Comparison of ENCODE assay signal across 7 cellular contexts in the genomic region with DNA sequence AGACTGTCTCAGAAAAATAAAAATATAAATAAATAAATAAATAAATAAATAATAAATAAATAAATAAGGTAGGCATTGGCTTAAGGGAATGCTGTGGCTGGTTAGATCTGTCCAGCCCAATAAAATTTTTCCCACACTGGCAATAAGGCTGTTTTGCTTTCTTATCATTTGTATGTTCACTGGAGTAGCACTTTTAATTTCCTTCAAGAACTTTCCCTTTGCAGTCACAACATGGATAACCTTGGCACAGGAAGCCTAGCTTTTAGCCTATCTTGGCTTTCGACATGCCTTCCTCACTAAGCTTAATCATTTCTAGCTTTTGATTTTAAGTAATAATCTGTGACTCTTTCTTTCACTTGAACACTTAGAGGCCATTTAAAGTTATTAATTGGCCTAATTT.
DNase-seq lines count a peak whose midpoint lies in the region; ATAC-seq, FAIRE-seq and TF ChIP-seq lines count a peak whose summit lies in the region.
"Not testable (repeated sequence)": the region's sequence is repeated elsewhere in the genome, so short reads cannot be mapped to it uniquely, and the experiment has no call there.

No MANE protein-coding gene starts in this region.

- H3K4me1 ChIP-seq in HEK293 (ENCODE audit: control insufficient read depth, insufficient read depth, low read length); pancreas; aorta (ENCODE audit: control insufficient read depth in 1 of 2, insufficient read depth in 2 of 2, low read length in 2 of 2): not testable (repeated sequence)
- H3K4me1 ChIP-seq in Panc1 (ENCODE audit: control insufficient read depth, insufficient read depth, low read length), result peaks cover 14% of the 10 kb centered on the region

- H3K27ac Mint-ChIP-seq in endothelial cell (ENCODE audit: unreplicated experiment), result peak overlapping the region; percentile 58

- not testable (repeated sequence) for FAIRE-seq in pancreas (lab: Jason Lieb, UNC)

- in situ Hi-C loops in Panc1 (cut with HindIII; ENCODE audit: low pct_unique_long_range_greater_than_20kb, low sequenced_read_pairs), result not testable (repeated sequence)

- H3K4me3 ChIP-seq in HEK293 (ENCODE audit: low read depth, low read length); Panc1 (ENCODE audit: low read depth in 2 of 2, low read length in 2 of 2); pancreas; aorta (ENCODE audit: low read length in 2 of 2): not testable (repeated sequence)

- not testable (repeated sequence) for H3K4me3 Mint-ChIP-seq in endothelial cell (ENCODE audit: unreplicated experiment)

- H3K27me3 Mint-ChIP-seq in endothelial cell (ENCODE audit: unreplicated experiment), result peaks cover 20% of the 10 kb centered on the region

- 13% methylated on average over 1 of the region's 1 CpG for WGBS in pancreas, 2 donors
- 3 to 7% methylated on average over 1 of the region's 1 CpG for WGBS in aorta, 2 donors

- CTCF ChIA-PET in HEK293 (lab: Yijun Ruan, JAX), result interaction anchor here (0.7 kb wide), 1 partner anchor 237 kb away, joined by 3 read pairs; no protein-coding TSS in a partner anchor
- CTCF ChIA-PET in Panc1 (lab: Charles Lee), result not testable (repeated sequence)

- TF ChIP-seq CTCF in HEK293 (tag by site-specific recombination; IDR thresholded peaks at IDR 0.05); Panc1 (IDR thresholded peaks at IDR 0.05); endothelial cell (IDR thresholded peaks at IDR 0.05; ENCODE audit: unreplicated experiment); pancreas (IDR thresholded peaks at IDR 0.05): not testable (repeated sequence)

- H3K27me3 ChIP-seq in Panc1 (ENCODE audit: control insufficient read depth, insufficient read depth, low read length); pancreas; aorta (ENCODE audit: control insufficient read depth in 1 of 2, insufficient read depth in 2 of 2, low read length in 1 of 2): not testable (repeated sequence)

- DNase-seq in Panc1 (ENCODE audit: low read depth, low spot score); endothelial cell (ENCODE audit: low spot score); Right ventricle myocardium superior; left ventricle myocardium superior; pancreas; aorta: not testable (repeated sequence)

- not testable (repeated sequence) for H3K27ac ChIP-seq in HEK293 (ENCODE audit: extremely low read depth, low read depth, low read length); pancreas; aorta (ENCODE audit: low read depth in 1 of 2, low read length in 2 of 2)
- peak overlapping the region; percentile 57; the same call in 1 of the 2 replicates for H3K27ac ChIP-seq in Panc1 (ENCODE audit: low read length)

- not testable (repeated sequence) for ATAC-seq in Panc1
- ATAC-seq in Right ventricle myocardium superior (ENCODE audit: poor library complexity), result peak; percentile 23
- ATAC-seq in left ventricle myocardium superior, result peak; percentile 31
- peak; percentile 15 to 69 (median 38) for ATAC-seq in pancreas
- peak; percentile 48 for ATAC-seq in aorta (ENCODE audit: low FRiP score)

- not testable (repeated sequence) for BruUV-seq in Panc1 (replicated peaks; lab: Mats Ljungman, UMichigan)

- not testable (repeated sequence) for H3K9me3 ChIP-seq in HEK293 (ENCODE audit: control insufficient read depth, insufficient read depth, low read depth, low read length); Panc1 (ENCODE audit: control insufficient read depth, insufficient read depth, low read depth, low read length); pancreas; aorta (ENCODE audit: control insufficient read depth, low read length)

- H3K36me3 Mint-ChIP-seq in endothelial cell (ENCODE audit: low read depth, unreplicated experiment), result peaks cover 62% of the 10 kb centered on the region

- POLR2A ChIA-PET in HEK293 (lab: Yijun Ruan, JAX); Panc1 (lab: Charles Lee): not testable (repeated sequence)

- not testable (repeated sequence) for H3K36me3 ChIP-seq in HEK293 (ENCODE audit: control insufficient read depth in 2 of 2, insufficient read depth in 1 of 2, low read length in 2 of 2)
- H3K36me3 ChIP-seq in Panc1 (ENCODE audit: control insufficient read depth, insufficient read depth, low read length) (peaks cover 34% of the 10 kb centered on the region), pancreas (peaks cover 0 to 34% (median 14%) of the 10 kb centered on the region in 3 donors), aorta (ENCODE audit: control insufficient read depth in 1 of 2, insufficient read depth in 2 of 2, low read length in 1 of 2) (peaks cover 6 to 11% of the 10 kb centered on the region in 2 donors)

- intact Hi-C loops in Panc1 (cut with micrococcal nuclease; ENCODE audit: unreplicated experiment), result loop anchor here (10.0 kb wide), 1 partner anchor 237 kb away; no protein-coding TSS in a partner anchor
- intact Hi-C loops in Right ventricle myocardium superior (cut with DNase I); pancreas (cut with DNase I): not testable (repeated sequence)
- intact Hi-C loops in left ventricle myocardium superior (cut with micrococcal nuclease), result loop anchor here (10.0 kb wide), 1 partner anchor 83 kb away; the partner anchor contains the start of gene RAP2A
- intact Hi-C loops in aorta (cut with DNase I), result loop anchor here in 1 of 2 donors (10.0 kb wide), 2 partner anchors 327 to 443 kb away; no protein-coding TSS in a partner anchor

- H3K4me1 Mint-ChIP-seq in endothelial cell (ENCODE audit: unreplicated experiment), result peaks cover 18% of the 10 kb centered on the region

- H3K9me3 Mint-ChIP-seq in endothelial cell (ENCODE audit: unreplicated experiment), result not testable (repeated sequence)

TF ChIP-seq in HEK293, 187 proteins besides CTCF, POLR2A, EP300 and RAD21:
- TF ChIP-seq ZNF555 (tag by site-specific recombination; conservative IDR thresholded peaks at IDR 0.05), result peak; percentile 32
- TF ChIP-seq ZNF426 (tag by site-specific recombination; IDR thresholded peaks at IDR 0.05), result peak; percentile 41
- peak; percentile 49; the same call in 1 of the 2 replicates for TF ChIP-seq ZNF518A (tag by site-specific recombination; conservative IDR thresholded peaks at IDR 0.05; ENCODE audit: low read depth)
- TF ChIP-seq ZNF394 (tag by site-specific recombination; IDR thresholded peaks at IDR 0.05; ENCODE audit: borderline replicate concordance), result peak; percentile 65; the same call in 1 of the 2 replicates
- TF ChIP-seq ZNF623 (tag by site-specific recombination; IDR thresholded peaks at IDR 0.05), result peak; percentile 31; the same call in 1 of the 2 replicates
